Comparison of ENCODE assay signal across 9 cellular contexts in genomic region chr5:78362220-78362619, GRCh38. TPM values are rescaled to one million over a fixed set of nuclear protein-coding genes. Genes with fewer than 3 reads are reported as not detected.
DNase-seq lines count a peak whose midpoint lies in the region; ATAC-seq and TF ChIP-seq lines count a peak whose summit lies in the region.
"Had no signal": no experiment of that assay in that cellular context is flagged by ENCODE, and none has a peak within 500 bp of the region (broad histone marks: within the 10 kb centered on the region; RNA-seq: fewer than 3 reads in every experiment).

No MANE protein-coding gene starts in this region.

- 54 to 56% methylated on average over 3 of the region's 3 CpGs for WGBS in upper lobe of left lung, 2 donors

- no peaks in the 10 kb centered on the region for H3K27me3 Mint-ChIP-seq in T-cell

- BruUV-seq in A673 (replicated peaks; lab: Mats Ljungman, UMichigan): no TSS peak

- H3K27ac Mint-ChIP-seq in T-cell: no peak overlapping the region

- no peaks in the 10 kb centered on the region for H3K9me3 Mint-ChIP-seq in T-cell

- H3K36me3 Mint-ChIP-seq in T-cell: no peaks in the 10 kb centered on the region

- H3K9me3 ChIP-seq in A673 (ENCODE audit: low read depth, low read length, poor library complexity, severe bottlenecking): no peaks in the 10 kb centered on the region
- H3K9me3 ChIP-seq in upper lobe of left lung: no peaks in the 10 kb centered on the region

- H3K4me1 ChIP-seq in A673 (ENCODE audit: insufficient read depth, low read length, poor library complexity, severe bottlenecking) (peaks cover 13% of the 10 kb centered on the region), upper lobe of left lung (peaks cover 13 to 23% (median 18%) of the 10 kb centered on the region in 4 donors)

- TF ChIP-seq CTCF in A673 (conservative IDR thresholded peaks at IDR 0.05; ENCODE audit: low read depth, low read length) (no peak), brain microvascular endothelial cell (IDR thresholded peaks at IDR 0.05; ENCODE audit: low read depth, low read length, missing control alignments) (no peak), upper lobe of left lung (IDR thresholded peaks at IDR 0.05) (no peak)

- no peak for TF ChIP-seq EP300 in upper lobe of left lung (IDR thresholded peaks at IDR 0.05)

- H3K27ac ChIP-seq in A673 (ENCODE audit: low read depth, low read length, poor library complexity, severe bottlenecking): no peak overlapping the region
- H3K27ac ChIP-seq in brain microvascular endothelial cell: no peak overlapping the region
- H3K27ac ChIP-seq in upper lobe of left lung: no peak overlapping the region

- no peak for ATAC-seq in T-cell (replicated peaks in 1 of 4)
- ATAC-seq in GM21786 (IDR thresholded peaks at IDR 0.05; ENCODE audit: unreplicated experiment): no peak
- ATAC-seq in upper lobe of left lung (ENCODE audit: low FRiP score in 2 of 2): no peak

- H3K36me3 ChIP-seq in A673 (ENCODE audit: insufficient read depth, low read length, poor library complexity, severe bottlenecking) (no peaks in the 10 kb centered on the region), brain microvascular endothelial cell (replicated peaks) (no peaks in the 10 kb centered on the region), upper lobe of left lung (no peaks in the 10 kb centered on the region)

- CTCF ChIA-PET in A673 (lab: Charles Lee) (no interaction called here), T-cell (lab: Charles Lee) (no interaction called here)

- intact Hi-C loops in A673 (cut with micrococcal nuclease; ENCODE audit: unreplicated experiment): no loop called here

- no peaks in the 10 kb centered on the region for H3K27me3 ChIP-seq in A673 (replicated peaks; ENCODE audit: insufficient read depth, low read depth, low read length, poor library complexity)
- no peaks in the 10 kb centered on the region for H3K27me3 ChIP-seq in brain microvascular endothelial cell (replicated peaks)
- no peaks in the 10 kb centered on the region for H3K27me3 ChIP-seq in upper lobe of left lung

- TF ChIP-seq POLR2A in upper lobe of left lung (IDR thresholded peaks at IDR 0.05): no peak

- in situ Hi-C loops in G401 (cut with HindIII; ENCODE audit: low sequenced_read_pairs): no loop called here
- in situ Hi-C loops in brain microvascular endothelial cell (cut with HindIII; ENCODE audit: low pct_ligation_motif_present, low sequenced_read_pairs): no loop called here

- POLR2A ChIA-PET in A673 (lab: Charles Lee; ENCODE audit: low non-redundant PET) (no interaction called here), T-cell (lab: Charles Lee) (no interaction called here)

- H3K4me1 Mint-ChIP-seq in T-cell: peaks cover 48 to 61% (median 57%) of the 10 kb centered on the region in 3 donors

- DNase-seq in A673 (ENCODE audit: low spot score) (no peak), G401 (ENCODE audit: low spot score) (peak; percentile 32), T-cell (no peak), left kidney (ENCODE audit: low read depth, low spot score) (peak; percentile 37), brain microvascular endothelial cell (no peak), upper lobe of left lung (no peak), HuH-7.5 (ENCODE audit: low spot score) (no peak)
- DNase-seq: stimulated activated CD4-positive, alpha-beta T cell treated with anti-CD3 and anti-CD28 coated beads, Interleukin-2, amount 100 ng/mL, for 48 hours had no signal

- H3K4me3 Mint-ChIP-seq in T-cell: peak overlapping the region; percentile 90 to 95 (median 94)

- H3K4me3 ChIP-seq in A673 (ENCODE audit: low read depth, low read length, poor library complexity, severe bottlenecking) (peak overlapping the region; percentile 78), brain microvascular endothelial cell (ENCODE audit: low read depth, low read length) (no peak overlapping the region), upper lobe of left lung (peak overlapping the region in 1 of 4 donors; percentile 92)

RNA-seq across cellular contexts. Expression of gene SCAMP1, which starts 1.8 kb away (rescaled TPM):
- total RNA-seq in A673 (2021): 28.7 and 30.2 TPM in 2 replicates
- 45.8 and 49.7 TPM in 2 replicates for total RNA-seq in G401 (2014; rRNA removed; shearing (Covaris generic))
- total RNA-seq in T-cell: 10 to 100 TPM; 20.6 to 28.3 (median 22.2) TPM
- 10 to 100 TPM in 4 of 6 donors, 1 to 10 TPM in 2; 5.3 to 37.3 (median 25.1) TPM for total RNA-seq in upper lobe of left lung

Comparison
In these comparisons a context has a peak if more than half of its experiments do, and no peak if none do; other contexts are left out.
1. DNase-seq: peak in G401 (single experiment) and left kidney (single experiment); none in A673 (single experiment), T-cell (0 of 34), brain microvascular endothelial cell (single experiment), upper lobe of left lung (0 of 2) and HuH-7.5 (single experiment).